Comparison of ENCODE assay signal across 1 cellular context in the genomic region with DNA sequence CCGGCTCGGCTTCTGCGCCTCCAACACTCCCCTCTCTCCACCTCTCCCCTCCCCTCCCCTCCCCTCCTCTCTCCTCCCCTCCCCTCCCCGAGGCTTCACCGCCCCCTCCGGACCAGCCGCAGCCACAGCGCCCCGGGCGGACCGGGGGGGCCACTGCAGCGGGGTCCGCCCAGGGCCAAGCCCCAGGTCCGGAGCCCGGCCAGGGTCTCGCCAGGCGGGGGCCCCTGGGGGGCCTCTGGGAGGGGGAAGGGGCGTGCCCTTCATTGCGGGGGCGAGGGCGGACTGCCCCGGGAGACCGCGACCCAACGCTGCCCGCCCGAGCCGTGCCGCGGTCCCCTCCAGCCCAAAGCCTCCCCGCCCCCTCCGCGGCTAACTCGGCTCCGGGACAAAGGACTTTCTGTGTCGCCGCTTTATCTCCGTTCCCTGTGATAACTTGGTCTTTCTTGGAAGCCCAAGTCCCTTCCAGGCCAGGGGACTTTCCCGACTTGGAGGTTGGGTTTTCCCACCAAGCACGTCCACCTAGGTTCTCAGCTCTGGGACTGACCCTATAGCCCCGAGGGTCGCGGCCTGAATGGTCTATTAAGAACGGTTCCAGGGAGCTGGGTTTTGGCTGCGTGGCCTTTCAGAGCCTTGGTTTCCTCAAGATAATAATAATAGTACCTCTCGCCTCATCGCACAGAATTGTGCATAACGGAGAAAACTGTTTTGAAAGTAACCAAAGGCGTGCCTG.
TF ChIP-seq lines count a peak whose summit lies in the region.

A gene (minus strand): TSS at position 29 of the 730 bp plus-strand sequence. CDS start 97 bp downstream, outside the sequence.

TF ChIP-seq in GM12878, 131 proteins besides CTCF, POLR2A, EP300 and RAD21 (continued from another document):
- TF ChIP-seq, protein P1, sequence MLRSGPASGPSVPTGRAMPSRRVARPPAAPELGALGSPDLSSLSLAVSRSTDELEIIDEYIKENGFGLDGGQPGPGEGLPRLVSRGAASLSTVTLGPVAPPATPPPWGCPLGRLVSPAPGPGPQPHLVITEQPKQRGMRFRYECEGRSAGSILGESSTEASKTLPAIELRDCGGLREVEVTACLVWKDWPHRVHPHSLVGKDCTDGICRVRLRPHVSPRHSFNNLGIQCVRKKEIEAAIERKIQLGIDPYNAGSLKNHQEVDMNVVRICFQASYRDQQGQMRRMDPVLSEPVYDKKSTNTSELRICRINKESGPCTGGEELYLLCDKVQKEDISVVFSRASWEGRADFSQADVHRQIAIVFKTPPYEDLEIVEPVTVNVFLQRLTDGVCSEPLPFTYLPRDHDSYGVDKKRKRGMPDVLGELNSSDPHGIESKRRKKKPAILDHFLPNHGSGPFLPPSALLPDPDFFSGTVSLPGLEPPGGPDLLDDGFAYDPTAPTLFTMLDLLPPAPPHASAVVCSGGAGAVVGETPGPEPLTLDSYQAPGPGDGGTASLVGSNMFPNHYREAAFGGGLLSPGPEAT (IDR thresholded peaks at IDR 0.05; ENCODE audit: low read depth) = peak; percentile 7; the same call in 1 of the 2 replicates
